8 cellular contexts compared by ENCODE assay signal in genomic region chr10:110872984-110873569, GRCh38. TPM values are rescaled to one million over a fixed set of nuclear protein-coding genes. Genes with fewer than 3 reads are reported as not detected.
DNase-seq lines count a peak whose midpoint lies in the region; ATAC-seq and TF ChIP-seq lines count a peak whose summit lies in the region.

No MANE protein-coding gene starts in this region.

- H3K9me3 Mint-ChIP-seq in activated B cell treated with CpG ODN at 0.5 μM for 24 hours: no peaks in the 10 kb centered on the region
- no peaks in the 10 kb centered on the region for H3K9me3 Mint-ChIP-seq in stimulated activated naive B cell treated with anti-CD40 and anti-IgM and Interleukin-4, amounts not matched to agents 10 μg/mL and 1 μg/mL and 100 μg/mL, for 72 hours

- H3K27me3 Mint-ChIP-seq in activated B cell treated with CpG ODN at 0.5 μM for 24 hours: no peaks in the 10 kb centered on the region
- no peaks in the 10 kb centered on the region for H3K27me3 Mint-ChIP-seq in stimulated activated naive B cell treated with anti-CD40 and anti-IgM and Interleukin-4, amounts not matched to agents 10 μg/mL and 1 μg/mL and 100 μg/mL, for 72 hours

- peak; percentile 28 for DNase-seq in NCI-H526 treated with DMSO at 0.1 percent for 48 hours (lab: John Stamatoyannopoulos, UW)
- DNase-seq in NCI-H526 (lab: John Stamatoyannopoulos, UW): no peak
- DNase-seq in activated B cell treated with CpG ODN at 0.5 μM for 24 hours: no peak
- no peak for DNase-seq in stimulated activated naive B cell treated with anti-CD40 and anti-IgM and Interleukin-4, amounts not matched to agents 10 μg/mL and 1 μg/mL and 100 μg/mL, for 72 hours
- no peak for DNase-seq in 8988T
- no peak for DNase-seq in epidermal melanocyte (ENCODE audit: insufficient read length, low spot score)
- no peak for DNase-seq in UCSD-AML1 (lab: John Stamatoyannopoulos, UW; ENCODE audit: unreplicated experiment)

- POLR2A ChIA-PET in activated B cell treated with CpG ODN at 0.5 μM for 24 hours (lab: Charles Lee): interaction anchor here (0.6 to 3.5 kb wide), 21 partner anchors 9 to 825 kb away, joined by 3 to 107 read pairs (median 4); partner anchors contain the start of gene BBIP1

- no peak for ATAC-seq in activated B cell treated with CpG ODN at 0.5 μM for 24 hours (ENCODE audit: low read depth)
- ATAC-seq in stimulated activated naive B cell treated with anti-CD40 and anti-IgM and Interleukin-4, amounts not matched to agents 10 μg/mL and 1 μg/mL and 100 μg/mL, for 72 hours (replicated peaks): no peak

- intact Hi-C loops in activated B cell treated with CpG ODN at 0.5 μM for 24 hours (cut with micrococcal nuclease): loop anchor here (1.0 to 5.0 kb wide), 7 partner anchors 9 to 866 kb away; partner anchors contain the start of genes ADD3, BBIP1, MXI1 and SHOC2

- no peak for TF ChIP-seq CTCF in activated B cell treated with CpG ODN at 0.5 μM for 24 hours (IDR thresholded peaks at IDR 0.05)

- peaks cover 28% of the 10 kb centered on the region for H3K36me3 Mint-ChIP-seq in activated B cell treated with CpG ODN at 0.5 μM for 24 hours (ENCODE audit: low read depth)
- H3K36me3 Mint-ChIP-seq in stimulated activated naive B cell treated with anti-CD40 and anti-IgM and Interleukin-4, amounts not matched to agents 10 μg/mL and 1 μg/mL and 100 μg/mL, for 72 hours: peaks cover 1 to 5% of the 10 kb centered on the region in 2 donors

- H3K27ac Mint-ChIP-seq in activated B cell treated with CpG ODN at 0.5 μM for 24 hours: peak overlapping the region; percentile 95
- H3K27ac Mint-ChIP-seq in stimulated activated naive B cell treated with anti-CD40 and anti-IgM and Interleukin-4, amounts not matched to agents 10 μg/mL and 1 μg/mL and 100 μg/mL, for 72 hours: peak overlapping the region; percentile 97

- H3K4me3 Mint-ChIP-seq in activated B cell treated with CpG ODN at 0.5 μM for 24 hours: peak overlapping the region; percentile 94
- H3K4me3 Mint-ChIP-seq in stimulated activated naive B cell treated with anti-CD40 and anti-IgM and Interleukin-4, amounts not matched to agents 10 μg/mL and 1 μg/mL and 100 μg/mL, for 72 hours: peak overlapping the region; percentile 86 to 87

- H3K4me3 ChIP-seq in iPS-11a (ENCODE audit: low read depth, low read length): peak overlapping the region; percentile 59

- CTCF ChIA-PET in activated B cell treated with CpG ODN at 0.5 μM for 24 hours (lab: Charles Lee): interaction anchor here (1.0 to 2.3 kb wide), 9 partner anchors 10 to 201 kb away, joined by 3 to 28 read pairs (median 4); no protein-coding TSS in a partner anchor

- H3K4me1 Mint-ChIP-seq in activated B cell treated with CpG ODN at 0.5 μM for 24 hours: peaks cover 67% of the 10 kb centered on the region
- H3K4me1 Mint-ChIP-seq in stimulated activated naive B cell treated with anti-CD40 and anti-IgM and Interleukin-4, amounts not matched to agents 10 μg/mL and 1 μg/mL and 100 μg/mL, for 72 hours: peaks cover 30 to 43% of the 10 kb centered on the region in 2 donors

RNA-seq across cellular contexts. Expression of gene PDCD4, which starts 1.3 kb away (rescaled TPM):
- total RNA-seq in activated B cell treated with CpG ODN at 0.5 μM for 24 hours: 143 and 145 TPM in 2 replicates

RNA-seq across cellular contexts. Expression of gene BBIP1, which starts 45.9 kb away (rescaled TPM):
- total RNA-seq in activated B cell treated with CpG ODN at 0.5 μM for 24 hours: 28.4 and 29.0 TPM in 2 replicates

RNA-seq across cellular contexts. Expression of gene SHOC2, which starts 46.3 kb away (rescaled TPM):
- 92.7 and 106 TPM in 2 replicates for total RNA-seq in activated B cell treated with CpG ODN at 0.5 μM for 24 hours
